ENCODE assay signal across 7 cellular contexts in genomic region chr9:66939878-66940830, GRCh38. TPM values are rescaled to one million over a fixed set of nuclear protein-coding genes. Genes with fewer than 3 reads are reported as not detected.
"Had no signal": no experiment of that assay in that cellular context is flagged by ENCODE, and none has a peak within 500 bp of the region (broad histone marks: within the 10 kb centered on the region; RNA-seq: fewer than 3 reads in every experiment).

No MANE protein-coding gene starts in this region.

RNA-seq across cellular contexts. Expression of gene SPATA31A3, which starts 52.2 kb away (rescaled TPM):
- total RNA-seq: GM23248, H4, H7, HepG2, HFFc6, HT1080 had no signal
- polyA plus RNA-seq: GM23248, HepG2, IgD-negative memory B cell had no signal
